Comparison of ENCODE assay signal across 25 cellular contexts in the genomic region with DNA sequence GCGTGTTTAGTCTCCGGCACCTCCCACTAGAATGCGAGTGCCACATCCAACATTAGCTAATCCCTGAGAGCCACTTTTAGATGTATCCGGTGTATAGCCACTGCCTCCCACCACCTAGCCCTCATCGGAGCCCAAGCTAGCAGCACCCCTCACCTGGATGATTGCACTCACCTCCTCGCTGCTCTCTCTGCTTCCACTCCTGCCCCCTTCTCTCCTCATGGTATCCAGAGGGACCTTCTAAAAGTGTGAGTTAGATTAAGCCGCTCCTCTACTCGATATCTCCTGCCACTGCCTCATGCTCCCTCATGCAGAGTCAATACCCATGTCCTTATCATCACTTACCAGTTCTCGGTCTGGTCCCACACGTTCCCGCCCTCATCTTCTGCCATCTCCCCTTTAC.
"Had no signal": no experiment of that assay in that cellular context is flagged by ENCODE, and none has a peak within 500 bp of the region (broad histone marks: within the 10 kb centered on the region; RNA-seq: fewer than 3 reads in every experiment).

No MANE protein-coding gene starts in this region.

- H3K4me1 ChIP-seq: esophagus squamous epithelium, gastrocnemius medialis, heart right ventricle, left lung, lower lobe of right lung had no signal

- H3K36me3 ChIP-seq: esophagus squamous epithelium, gastrocnemius medialis, heart right ventricle, left lung, lower lobe of right lung had no signal

- DNase-seq: dermis blood vessel endothelial cell; dorsolateral prefrontal cortex; effector CD4-positive, alpha-beta T cell; effector memory CD4-positive, alpha-beta T cell; esophagus squamous epithelium; foreskin fibroblast; foreskin melanocyte; gastrocnemius medialis; glutamatergic neuron; head of caudate nucleus; heart right ventricle; hippocampal formation; left cardiac atrium; left lung; left ventricle myocardium superior; lower lobe of right lung; mesenchymal stem cell; mucosa of descending colon; naive B cell had no signal

- ATAC-seq: esophagus mucosa, gastrocnemius medialis, heart right ventricle, left cardiac atrium, left lung, left ventricle myocardium superior, lower lobe of right lung, mucosa of descending colon had no signal

- H3K27ac ChIP-seq: coronary artery, dorsolateral prefrontal cortex, esophagus squamous epithelium, gastrocnemius medialis, heart right ventricle, left lung, lower lobe of right lung had no signal

- H3K9me3 ChIP-seq: esophagus squamous epithelium, gastrocnemius medialis, heart right ventricle, left lung, lower lobe of right lung, mucosa of descending colon had no signal

- FAIRE-seq: colon, endothelial cell of umbilical vein, islet of Langerhans, keratinocyte had no signal

- H3K27me3 ChIP-seq: esophagus squamous epithelium, gastrocnemius medialis had no signal

- H3K4me3 ChIP-seq: coronary artery, dorsolateral prefrontal cortex, esophagus squamous epithelium, gastrocnemius medialis, heart right ventricle, left lung, lower lobe of right lung, mucosa of descending colon had no signal
